Comparison of ENCODE assay signal across 23 cellular contexts in genomic region chr7:73515184-73515583, GRCh38. TPM values are rescaled to one million over a fixed set of nuclear protein-coding genes. Genes with fewer than 3 reads are reported as not detected.
DNase-seq lines count a peak whose midpoint lies in the region; ATAC-seq, FAIRE-seq and TF ChIP-seq lines count a peak whose summit lies in the region.
"Had no signal": no experiment of that assay in that cellular context is flagged by ENCODE, and none has a peak within 500 bp of the region (broad histone marks: within the 10 kb centered on the region; RNA-seq: fewer than 3 reads in every experiment).

No MANE protein-coding gene starts in this region.

- H3K27ac ChIP-seq in A673 (ENCODE audit: low read depth, low read length, poor library complexity, severe bottlenecking) = no peak overlapping the region
- H3K27ac ChIP-seq: C4-2B, esophagus muscularis mucosa, ovary had no signal

- no peak for TF ChIP-seq CTCF in A673 (conservative IDR thresholded peaks at IDR 0.05; ENCODE audit: low read depth, low read length)

- H3K27me3 ChIP-seq in A673 (replicated peaks; ENCODE audit: insufficient read depth, low read depth, low read length, poor library complexity) = no peaks in the 10 kb centered on the region
- H3K27me3 ChIP-seq: esophagus muscularis mucosa, ovary had no signal

- BruUV-seq in A673 (replicated peaks; lab: Mats Ljungman, UMichigan) = no TSS peak

- no peak overlapping the region for H3K4me3 Mint-ChIP-seq in effector memory CD8-positive, alpha-beta T cell
- H3K4me3 Mint-ChIP-seq: type B pancreatic cell had no signal

- no peak for FAIRE-seq in HTR-8/SVneo (lab: Jason Lieb, UNC)

- CTCF ChIA-PET in A673 (lab: Charles Lee) = no interaction called here

- no peaks in the 10 kb centered on the region for H3K27me3 Mint-ChIP-seq in effector memory CD8-positive, alpha-beta T cell
- H3K27me3 Mint-ChIP-seq: type B pancreatic cell had no signal

- DNase-seq in NCI-H82 (lab: John Stamatoyannopoulos, UW) (peak; percentile 54), NCI-H82 treated with DMSO at 0.1 percent for 48 hours (lab: John Stamatoyannopoulos, UW; ENCODE audit: unreplicated experiment) (no peak), A673 (ENCODE audit: low spot score) (peak; percentile 25), MV-4-11 (lab: John Stamatoyannopoulos, UW) (peak; percentile 37), HTR-8/SVneo (ENCODE audit: insufficient read length, low spot score) (no peak), LoVo (ENCODE audit: low spot score) (no peak)
- DNase-seq in effector memory CD8-positive, alpha-beta T cell = no peak
- DNase-seq: activated CD4-positive, alpha-beta T cell treated with anti-CD3 and anti-CD28 coated beads, Interleukin-2, amount 50 U/mL, for 1 hour; amniotic stem cell; caudate nucleus; effector CD4-positive, alpha-beta T cell; Kasumi-1; NCI-H1417 treated with DMSO at 0.1 percent for 48 hours; NCI-H2171 treated with DMSO at 0.1 percent for 48 hours; ovary; stimulated activated naive CD4-positive, alpha-beta T cell treated with Interleukin-2 at 50 U/mL for 16 hours had no signal

- intact Hi-C loops in A673 (cut with micrococcal nuclease; ENCODE audit: unreplicated experiment) = loop anchor here (10.0 kb wide), 1 partner anchor 60 kb away; no protein-coding TSS in a partner anchor

- H3K36me3 Mint-ChIP-seq in effector memory CD8-positive, alpha-beta T cell (ENCODE audit: insufficient read depth) = peaks cover 86% of the 10 kb centered on the region

- no peaks in the 10 kb centered on the region for H3K9me3 ChIP-seq in A673 (ENCODE audit: low read depth, low read length, poor library complexity, severe bottlenecking)
- H3K9me3 ChIP-seq: esophagus muscularis mucosa, ovary had no signal

- peak overlapping the region in 1 of 2 donors; percentile 50 for H3K27ac Mint-ChIP-seq in effector memory CD8-positive, alpha-beta T cell
- H3K27ac Mint-ChIP-seq: type B pancreatic cell had no signal

- H3K9me3 Mint-ChIP-seq in effector memory CD8-positive, alpha-beta T cell = no peaks in the 10 kb centered on the region
- H3K9me3 Mint-ChIP-seq: type B pancreatic cell had no signal

- peaks cover 30 to 60% of the 10 kb centered on the region in 2 donors for H3K4me1 Mint-ChIP-seq in effector memory CD8-positive, alpha-beta T cell (ENCODE audit: low read depth in 2 of 2)

- no peak overlapping the region for H3K4me3 ChIP-seq in A673 (ENCODE audit: low read depth, low read length, poor library complexity, severe bottlenecking)
- H3K4me3 ChIP-seq: esophagus muscularis mucosa, ovary had no signal

- POLR2A ChIA-PET in A673 (lab: Charles Lee; ENCODE audit: low non-redundant PET) = no interaction called here

- peaks cover 84% of the 10 kb centered on the region for H3K36me3 ChIP-seq in A673 (ENCODE audit: insufficient read depth, low read length, poor library complexity, severe bottlenecking)
- H3K36me3 ChIP-seq: ovary had no signal

- ATAC-seq in effector memory CD8-positive, alpha-beta T cell (replicated peaks) = peak; percentile 51
- ATAC-seq in HG03469 (IDR thresholded peaks at IDR 0.05; ENCODE audit: unreplicated experiment) = no peak
- ATAC-seq: Panc1, sciatic nerve, SK-N-SH treated with all-trans-retinoic acid at 6 μM for 48 hours had no signal

- H3K4me1 ChIP-seq in A673 (ENCODE audit: insufficient read depth, low read length, poor library complexity, severe bottlenecking) = peaks cover 17% of the 10 kb centered on the region

RNA-seq across cellular contexts. Expression of gene BAZ1B, which starts 6.9 kb away (rescaled TPM):
- total RNA-seq in A673 (2021) = 122 and 127 TPM in 2 replicates

RNA-seq across cellular contexts. Expression of gene BCL7B, which starts 42.3 kb away (rescaled TPM):
- total RNA-seq in A673 (2021) = 53.0 and 56.3 TPM in 2 replicates

Comparison
In these comparisons a context has a peak if more than half of its experiments do, and no peak if none do; other contexts are left out.
1. DNase-seq: peak in NCI-H82 (single experiment), A673 (single experiment) and MV-4-11 (single experiment); none in NCI-H82 treated with DMSO at 0.1 percent for 48 hours (single experiment), effector memory CD8-positive, alpha-beta T cell (0 of 3), HTR-8/SVneo (single experiment) and LoVo (single experiment).